1 cellular context compared by ENCODE assay signal in the genomic region with DNA sequence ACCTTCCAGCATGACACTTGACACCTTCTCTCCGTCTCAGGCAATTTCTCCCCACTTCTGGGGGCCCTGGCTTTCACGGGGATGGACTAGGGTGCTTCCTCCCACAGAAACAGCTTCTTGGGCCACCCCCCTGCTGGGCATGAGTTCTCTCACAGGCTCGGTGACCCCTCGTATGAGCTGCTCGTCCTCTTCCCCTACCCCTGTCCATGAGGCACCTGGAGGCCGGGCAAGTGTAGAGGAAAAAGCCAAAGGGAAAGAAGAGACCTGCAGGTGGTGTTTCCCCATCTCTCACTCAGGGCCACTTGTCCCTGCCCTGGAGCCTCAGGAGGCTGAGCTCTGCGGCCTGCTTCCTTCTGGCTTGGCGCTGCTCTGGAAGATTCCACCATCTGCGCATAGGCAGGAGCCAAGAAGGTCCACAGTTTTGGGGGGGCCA.
TF ChIP-seq lines count a peak whose summit lies in the region.

No MANE protein-coding gene starts in this region.

TF ChIP-seq in HCT116, 20 proteins besides CTCF, POLR2A, EP300 and RAD21 (continued from another document):
- TF ChIP-seq, protein P1, sequence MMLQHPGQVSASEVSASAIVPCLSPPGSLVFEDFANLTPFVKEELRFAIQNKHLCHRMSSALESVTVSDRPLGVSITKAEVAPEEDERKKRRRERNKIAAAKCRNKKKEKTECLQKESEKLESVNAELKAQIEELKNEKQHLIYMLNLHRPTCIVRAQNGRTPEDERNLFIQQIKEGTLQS (IDR thresholded peaks at IDR 0.05) = no peak
- TF ChIP-seq, protein P2, sequence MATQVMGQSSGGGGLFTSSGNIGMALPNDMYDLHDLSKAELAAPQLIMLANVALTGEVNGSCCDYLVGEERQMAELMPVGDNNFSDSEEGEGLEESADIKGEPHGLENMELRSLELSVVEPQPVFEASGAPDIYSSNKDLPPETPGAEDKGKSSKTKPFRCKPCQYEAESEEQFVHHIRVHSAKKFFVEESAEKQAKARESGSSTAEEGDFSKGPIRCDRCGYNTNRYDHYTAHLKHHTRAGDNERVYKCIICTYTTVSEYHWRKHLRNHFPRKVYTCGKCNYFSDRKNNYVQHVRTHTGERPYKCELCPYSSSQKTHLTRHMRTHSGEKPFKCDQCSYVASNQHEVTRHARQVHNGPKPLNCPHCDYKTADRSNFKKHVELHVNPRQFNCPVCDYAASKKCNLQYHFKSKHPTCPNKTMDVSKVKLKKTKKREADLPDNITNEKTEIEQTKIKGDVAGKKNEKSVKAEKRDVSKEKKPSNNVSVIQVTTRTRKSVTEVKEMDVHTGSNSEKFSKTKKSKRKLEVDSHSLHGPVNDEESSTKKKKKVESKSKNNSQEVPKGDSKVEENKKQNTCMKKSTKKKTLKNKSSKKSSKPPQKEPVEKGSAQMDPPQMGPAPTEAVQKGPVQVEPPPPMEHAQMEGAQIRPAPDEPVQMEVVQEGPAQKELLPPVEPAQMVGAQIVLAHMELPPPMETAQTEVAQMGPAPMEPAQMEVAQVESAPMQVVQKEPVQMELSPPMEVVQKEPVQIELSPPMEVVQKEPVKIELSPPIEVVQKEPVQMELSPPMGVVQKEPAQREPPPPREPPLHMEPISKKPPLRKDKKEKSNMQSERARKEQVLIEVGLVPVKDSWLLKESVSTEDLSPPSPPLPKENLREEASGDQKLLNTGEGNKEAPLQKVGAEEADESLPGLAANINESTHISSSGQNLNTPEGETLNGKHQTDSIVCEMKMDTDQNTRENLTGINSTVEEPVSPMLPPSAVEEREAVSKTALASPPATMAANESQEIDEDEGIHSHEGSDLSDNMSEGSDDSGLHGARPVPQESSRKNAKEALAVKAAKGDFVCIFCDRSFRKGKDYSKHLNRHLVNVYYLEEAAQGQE (IDR thresholded peaks at IDR 0.05; ENCODE audit: low read depth) = no peak
- TF ChIP-seq SP1 (IDR thresholded peaks at IDR 0.05; ENCODE audit: low read depth) (no peak), EGR1 (IDR thresholded peaks at IDR 0.05; ENCODE audit: low read depth) (no peak), JUND (IDR thresholded peaks at IDR 0.05) (no peak), EZH2phosphoT487 (IDR thresholded peaks at IDR 0.05; ENCODE audit: borderline replicate concordance) (no peak), YY1 (IDR thresholded peaks at IDR 0.05; ENCODE audit: extremely low read depth, insufficient replicate concordance, low read depth, low read length) (no peak), CBX3 (IDR thresholded peaks at IDR 0.05; ENCODE audit: low read depth) (no peak), EZH2 (IDR thresholded peaks at IDR 0.05) (no peak), ELF1 (IDR thresholded peaks at IDR 0.05; ENCODE audit: borderline replicate concordance, low read depth) (no peak), SRF (IDR thresholded peaks at IDR 0.05; ENCODE audit: low read depth) (no peak)
